15 cellular contexts compared by ENCODE assay signal in genomic region chr17:77437747-77438146, GRCh38.
A peak's percentile ranks its signal among the peaks of the same experiment; 100 is the strongest.
DNase-seq lines count a peak whose midpoint lies in the region; ATAC-seq and TF ChIP-seq lines count a peak whose summit lies in the region.
"Had no signal": no experiment of that assay in that cellular context is flagged by ENCODE, and none has a peak within 500 bp of the region (broad histone marks: within the 10 kb centered on the region; RNA-seq: fewer than 3 reads in every experiment).

No MANE protein-coding gene starts in this region.

- no peak for TF ChIP-seq CTCF in activated B cell treated with CpG ODN at 0.5 μM for 24 hours (IDR thresholded peaks at IDR 0.05)
- TF ChIP-seq CTCF in glutamatergic neuron (IDR thresholded peaks at IDR 0.05; ENCODE audit: partially characterized antibody, unreplicated experiment) = no peak
- no peak for TF ChIP-seq CTCF in type B pancreatic cell (conservative IDR thresholded peaks at IDR 0.05)

- H3K27me3 Mint-ChIP-seq in activated T-cell treated with anti-CD3 and anti-CD28 coated beads, Interleukin-2, amount 50 U/mL, for 72 hours (ENCODE audit: low read depth) = no peaks in the 10 kb centered on the region
- H3K27me3 Mint-ChIP-seq in activated B cell treated with CpG ODN at 0.5 μM for 24 hours (no peaks in the 10 kb centered on the region), glutamatergic neuron (ENCODE audit: unreplicated experiment) (peaks cover 10% of the 10 kb centered on the region), type B pancreatic cell (no peaks in the 10 kb centered on the region)

- peaks cover 0 to 3% of the 10 kb centered on the region in 2 donors for H3K36me3 ChIP-seq in stomach smooth muscle (ENCODE audit: control insufficient read depth in 2 of 2, insufficient read depth in 2 of 2, low read length in 2 of 2)
- H3K36me3 ChIP-seq: adrenal gland, lower lobe of right lung, thyroid gland had no signal

- intact Hi-C loops in activated B cell treated with CpG ODN at 0.5 μM for 24 hours (cut with micrococcal nuclease) = no loop called here

- no peak overlapping the region for H3K27ac Mint-ChIP-seq in activated T-cell treated with anti-CD3 and anti-CD28 coated beads, Interleukin-2, amount 50 U/mL, for 72 hours
- H3K27ac Mint-ChIP-seq in activated B cell treated with CpG ODN at 0.5 μM for 24 hours (peak overlapping the region; percentile 94), glutamatergic neuron (ENCODE audit: unreplicated experiment) (peak overlapping the region; percentile 48), type B pancreatic cell (no peak overlapping the region)

- H3K9me3 Mint-ChIP-seq in activated T-cell treated with anti-CD3 and anti-CD28 coated beads, Interleukin-2, amount 50 U/mL, for 72 hours = no peaks in the 10 kb centered on the region
- no peaks in the 10 kb centered on the region for H3K9me3 Mint-ChIP-seq in activated B cell treated with CpG ODN at 0.5 μM for 24 hours
- H3K9me3 Mint-ChIP-seq in glutamatergic neuron (ENCODE audit: unreplicated experiment) = peaks cover 4% of the 10 kb centered on the region
- no peaks in the 10 kb centered on the region for H3K9me3 Mint-ChIP-seq in type B pancreatic cell

- H3K4me3 ChIP-seq in stomach smooth muscle (ENCODE audit: low read length in 2 of 2) = no peak overlapping the region
- H3K4me3 ChIP-seq: adrenal gland, thyroid gland had no signal

- peaks cover 100% of the 10 kb centered on the region for H3K4me1 Mint-ChIP-seq in activated T-cell treated with anti-CD3 and anti-CD28 coated beads, Interleukin-2, amount 50 U/mL, for 72 hours (ENCODE audit: low read depth)
- peaks cover 99% of the 10 kb centered on the region for H3K4me1 Mint-ChIP-seq in activated B cell treated with CpG ODN at 0.5 μM for 24 hours
- H3K4me1 Mint-ChIP-seq in glutamatergic neuron (ENCODE audit: low read depth, unreplicated experiment) = peaks cover 48% of the 10 kb centered on the region
- peaks cover 58% of the 10 kb centered on the region for H3K4me1 Mint-ChIP-seq in type B pancreatic cell (ENCODE audit: unreplicated experiment)

- H3K36me3 Mint-ChIP-seq in activated T-cell treated with anti-CD3 and anti-CD28 coated beads, Interleukin-2, amount 50 U/mL, for 72 hours (ENCODE audit: insufficient read depth in 2 of 2) = peaks cover 0 to 2% of the 10 kb centered on the region in 2 donors
- H3K36me3 Mint-ChIP-seq in activated B cell treated with CpG ODN at 0.5 μM for 24 hours (ENCODE audit: low read depth) = no peaks in the 10 kb centered on the region
- no peaks in the 10 kb centered on the region for H3K36me3 Mint-ChIP-seq in glutamatergic neuron (ENCODE audit: unreplicated experiment)
- no peaks in the 10 kb centered on the region for H3K36me3 Mint-ChIP-seq in type B pancreatic cell

- peaks cover 86% of the 10 kb centered on the region for H3K4me1 ChIP-seq in stomach smooth muscle (ENCODE audit: control insufficient read depth, insufficient read depth, low read length)

- CTCF ChIA-PET in activated B cell treated with CpG ODN at 0.5 μM for 24 hours (lab: Charles Lee) = interaction anchor here (1.6 kb wide), 1 partner anchor 7 kb away, joined by 5 read pairs; no protein-coding TSS in a partner anchor

- H3K4me3 Mint-ChIP-seq in activated T-cell treated with anti-CD3 and anti-CD28 coated beads, Interleukin-2, amount 50 U/mL, for 72 hours = peak overlapping the region; percentile 40 to 90
- H3K4me3 Mint-ChIP-seq in activated B cell treated with CpG ODN at 0.5 μM for 24 hours (peak overlapping the region; percentile 38), glutamatergic neuron (ENCODE audit: unreplicated experiment) (peak overlapping the region; percentile 68), type B pancreatic cell (no peak overlapping the region)

- no peak overlapping the region for H3K9ac ChIP-seq in stomach smooth muscle (ENCODE audit: low read length in 2 of 2)

- no peaks in the 10 kb centered on the region for H3K27me3 ChIP-seq in stomach smooth muscle (ENCODE audit: control insufficient read depth in 1 of 2, insufficient read depth in 2 of 2, low read length in 2 of 2)
- H3K27me3 ChIP-seq: adrenal gland, thyroid gland had no signal

- no peak for ATAC-seq in activated T-cell treated with anti-CD3 and anti-CD28 coated beads, Interleukin-2, amount 50 U/mL, for 72 hours (replicated peaks in 1 of 2)
- ATAC-seq in activated B cell treated with CpG ODN at 0.5 μM for 24 hours (ENCODE audit: low read depth) = no peak
- no peak for ATAC-seq in HG03095 (IDR thresholded peaks at IDR 0.05; ENCODE audit: unreplicated experiment)

- no peaks in the 10 kb centered on the region for H3K9me3 ChIP-seq in stomach smooth muscle (ENCODE audit: control insufficient read depth in 2 of 2, low read length in 2 of 2)
- H3K9me3 ChIP-seq: adrenal gland, lower lobe of right lung, thyroid gland had no signal

- POLR2A ChIA-PET in activated B cell treated with CpG ODN at 0.5 μM for 24 hours (lab: Charles Lee) = interaction anchor here (1.1 to 23.2 kb wide), 9 partner anchors 8 to 521 kb away, joined by 3 to 831 read pairs (median 17); partner anchors contain the start of gene TNRC6C

- peak overlapping the region; percentile 62 for H3K27ac ChIP-seq in stomach smooth muscle (ENCODE audit: low read length)
- H3K27ac ChIP-seq: HL-60, thyroid gland had no signal

- no peak for DNase-seq in activated T-cell treated with anti-CD3 and anti-CD28 coated beads, Interleukin-2, amount 50 U/mL, for 72 hours
- no peak for DNase-seq in activated T-cell treated with anti-CD3 and anti-CD28 coated beads for 4 hours
- no peak for DNase-seq in activated B cell treated with CpG ODN at 0.5 μM for 24 hours
- no peak for DNase-seq in glutamatergic neuron
- no peak for DNase-seq in type B pancreatic cell (ENCODE audit: extremely low spot score, unreplicated experiment)
- no peak for DNase-seq in Kasumi-1 (lab: John Stamatoyannopoulos, UW)
- DNase-seq: effector CD4-positive, alpha-beta T cell; lower lobe of right lung; NCI-H524 treated with DMSO at 0.1 percent for 48 hours; retina; thyroid gland had no signal

Comparison
In these comparisons a context has a peak if more than half of its experiments do, and no peak if none do; other contexts are left out.
1. H3K27ac Mint-ChIP-seq: peak in activated B cell treated with CpG ODN at 0.5 μM for 24 hours (single experiment) and glutamatergic neuron (single experiment); none in activated T-cell treated with anti-CD3 and anti-CD28 coated beads, Interleukin-2, amount 50 U/mL, for 72 hours (single experiment) and type B pancreatic cell (single experiment).